ENCODE assay signal across 12 cellular contexts in genomic region chr1:44810762-44811105, GRCh38. TPM values are rescaled to one million over a fixed set of nuclear protein-coding genes. Genes with fewer than 3 reads are reported as not detected.
DNase-seq lines count a peak whose midpoint lies in the region; ATAC-seq and TF ChIP-seq lines count a peak whose summit lies in the region.
"Not testable (repeated sequence)": the region's sequence is repeated elsewhere in the genome, so short reads cannot be mapped to it uniquely, and the experiment has no call there.
"Had no signal": no experiment of that assay in that cellular context is flagged by ENCODE, and none has a peak within 500 bp of the region (broad histone marks: within the 10 kb centered on the region; RNA-seq: fewer than 3 reads in every experiment).

No MANE protein-coding gene starts in this region.

- not testable (repeated sequence) for H3K9me3 Mint-ChIP-seq in CD8-positive, alpha-beta T cell; central memory CD8-positive, alpha-beta T cell

- H4K20me1 ChIP-seq in SK-N-SH (ENCODE audit: insufficient read depth), result not testable (repeated sequence)

- TF ChIP-seq POLR2A in transverse colon (IDR thresholded peaks at IDR 0.05), result not testable (repeated sequence)

- not testable (repeated sequence) for H3K9me3 ChIP-seq in CD8-positive, alpha-beta T cell (ENCODE audit: low read length); SK-N-SH; muscle layer of duodenum (ENCODE audit: control insufficient read depth in 1 of 2, low read length in 2 of 2); skeletal muscle tissue (ENCODE audit: control insufficient read depth in 3 of 3, low read length in 3 of 3); transverse colon

- peaks cover 12% of the 10 kb centered on the region for H3K36me3 Mint-ChIP-seq in CD8-positive, alpha-beta T cell
- H3K36me3 Mint-ChIP-seq in central memory CD8-positive, alpha-beta T cell (ENCODE audit: insufficient read depth), result peaks cover 44% of the 10 kb centered on the region

- H3K4me1 Mint-ChIP-seq in CD8-positive, alpha-beta T cell (ENCODE audit: low read depth), result peaks cover 78% of the 10 kb centered on the region
- H3K4me1 Mint-ChIP-seq in central memory CD8-positive, alpha-beta T cell, result peaks cover 69% of the 10 kb centered on the region

- not testable (repeated sequence) for H3K36me3 ChIP-seq in CD8-positive, alpha-beta T cell (ENCODE audit: insufficient read depth, low read length); skeletal muscle tissue (ENCODE audit: control insufficient read depth in 3 of 3, insufficient read depth in 3 of 3, low read length in 3 of 3); transverse colon
- peaks cover 17 to 35% of the 10 kb centered on the region in 2 experiments for H3K36me3 ChIP-seq in SK-N-SH (replicated peaks in 1 of 2; ENCODE audit: control insufficient read depth in 1 of 2, insufficient read depth in 2 of 2, low read length in 1 of 2)
- H3K36me3 ChIP-seq in muscle layer of duodenum (ENCODE audit: control insufficient read depth in 1 of 2, insufficient read depth in 2 of 2, low read length in 2 of 2), result peaks cover 9 to 26% of the 10 kb centered on the region in 2 donors

- peaks cover 43% of the 10 kb centered on the region for H3K79me2 ChIP-seq in SK-N-SH (ENCODE audit: insufficient read depth)

- peak overlapping the region; percentile 96 for H3K27ac ChIP-seq in CD8-positive, alpha-beta T cell (ENCODE audit: low read depth, low read length)
- H3K27ac ChIP-seq in SK-N-SH (ENCODE audit: low read depth in 2 of 2, low read length in 1 of 2) (peak overlapping the region; percentile 94 to 100), muscle layer of duodenum (ENCODE audit: low read length) (peak overlapping the region; percentile 100), skeletal muscle tissue (ENCODE audit: low read depth, low read length) (peak overlapping the region; percentile 98), transverse colon (peak overlapping the region; percentile 92 to 96 (median 94))

- POLR2A ChIA-PET in CD8-positive, alpha-beta T cell (lab: Charles Lee), result interaction anchor here (3.4 to 9.5 kb wide), 2 partner anchors 9 to 10 kb away, joined by 96 to 189 read pairs; partner anchors contain the start of gene PLK3
- POLR2A ChIA-PET in SK-N-SH (lab: Yijun Ruan, JAX), result interaction anchor here (1.0 kb wide), 1 partner anchor 9 kb away, joined by 3 read pairs; no protein-coding TSS in a partner anchor

- intact Hi-C loops in CD8-positive, alpha-beta T cell (cut with DNase I, micrococcal nuclease); Right ventricle myocardium superior (cut with DNase I); transverse colon (cut with DNase I; ENCODE audit: low total_unique reads): not testable (repeated sequence)

- TF ChIP-seq CTCF in CD8-positive, alpha-beta T cell (IDR thresholded peaks at IDR 0.05); SK-N-SH (IDR thresholded peaks at IDR 0.05); transverse colon (IDR thresholded peaks at IDR 0.05): not testable (repeated sequence)

- TF ChIP-seq EP300 in SK-N-SH (IDR thresholded peaks at IDR 0.05; ENCODE audit: borderline replicate concordance in 1 of 2, low read depth in 1 of 2, low read length in 1 of 2); transverse colon (IDR thresholded peaks at IDR 0.05; ENCODE audit: low read depth): not testable (repeated sequence)

- H2AFZ ChIP-seq in SK-N-SH (ENCODE audit: low read depth), result not testable (repeated sequence)

- DNase-seq in CD8-positive, alpha-beta T cell; SK-N-SH; central memory CD8-positive, alpha-beta T cell (ENCODE audit: low spot score in 2 of 2); transverse colon: not testable (repeated sequence)
- DNase-seq in activated effector memory CD4-positive, alpha-beta T cell treated with anti-CD3 and anti-CD28 coated beads, Interleukin-2, amount 50 U/mL, for 16 hours, result peak; percentile 62
- peak; percentile 30 for DNase-seq in Right ventricle myocardium superior

- not testable (repeated sequence) for H3K4me3 Mint-ChIP-seq in CD8-positive, alpha-beta T cell; central memory CD8-positive, alpha-beta T cell

- peaks cover 67% of the 10 kb centered on the region for H3F3A ChIP-seq in SK-N-SH (replicated peaks; ENCODE audit: insufficient read depth)

- in situ Hi-C loops in transverse colon (cut with MboI; ENCODE audit: low pct_ligation_motif_present in 1 of 4, low pct_unique_long_range_greater_than_20kb in 1 of 4, low sequenced_read_pairs in 3 of 4), result not testable (repeated sequence)

- 91% methylated on average over 4 of the region's 4 CpGs for WGBS in SK-N-SH (ENCODE audit: low lambda C conversion rate)
- WGBS in transverse colon (ENCODE audit: low coverage in 1 of 2), 2 donors, result 86 to 93% methylated on average over 3 to 4 of the region's 4 CpGs

- H3K4me2 ChIP-seq in SK-N-SH, result peak overlapping the region; percentile 76

- peak overlapping the region; percentile 0 for H3K4me3 ChIP-seq in CD8-positive, alpha-beta T cell (ENCODE audit: low read depth, low read length)
- H3K4me3 ChIP-seq in SK-N-SH (ENCODE audit: low read depth in 2 of 2, low read length in 1 of 2); muscle layer of duodenum (ENCODE audit: low read depth in 1 of 2, low read length in 2 of 2); skeletal muscle tissue (ENCODE audit: low read length in 3 of 3); transverse colon: not testable (repeated sequence)

- H3K27me3 ChIP-seq in CD8-positive, alpha-beta T cell (ENCODE audit: insufficient read depth, low read length); SK-N-SH (ENCODE audit: insufficient read depth); muscle layer of duodenum (ENCODE audit: low read depth, low read length); skeletal muscle tissue (ENCODE audit: control insufficient read depth in 3 of 3, insufficient read depth in 3 of 3, low read length in 3 of 3); transverse colon: not testable (repeated sequence)

- H3K4me1 ChIP-seq in CD8-positive, alpha-beta T cell (ENCODE audit: insufficient read depth, low read length), result peaks cover 77% of the 10 kb centered on the region
- H3K4me1 ChIP-seq in SK-N-SH (ENCODE audit: control insufficient read depth in 1 of 2, insufficient read depth in 2 of 2, low read depth in 1 of 2, low read length in 1 of 2), result peaks cover 56 to 77% of the 10 kb centered on the region in 2 experiments; a peak in 3 of 4 replicates
- H3K4me1 ChIP-seq in muscle layer of duodenum (ENCODE audit: control insufficient read depth in 1 of 2, insufficient read depth in 2 of 2, low read length in 2 of 2), result peaks cover 40 to 72% of the 10 kb centered on the region in 2 donors
- H3K4me1 ChIP-seq in skeletal muscle tissue (ENCODE audit: control insufficient read depth in 3 of 3, insufficient read depth in 3 of 3, low read length in 3 of 3), result peaks cover 55 to 78% (median 70%) of the 10 kb centered on the region in 3 donors
- peaks cover 39 to 75% (median 53%) of the 10 kb centered on the region in 4 donors for H3K4me1 ChIP-seq in transverse colon

- ATAC-seq in CD8-positive, alpha-beta T cell; central memory CD8-positive, alpha-beta T cell (replicated peaks; ENCODE audit: extremely low read depth, poor library complexity, severe bottlenecking); Right ventricle myocardium superior (ENCODE audit: poor library complexity): not testable (repeated sequence)

- CTCF ChIA-PET in CD8-positive, alpha-beta T cell (lab: Charles Lee), result interaction anchor here (2.5 to 4.5 kb wide), 2 partner anchors 8 to 12 kb away, joined by 16 to 33 read pairs; partner anchors contain the start of gene PLK3
- CTCF ChIA-PET in SK-N-SH (lab: Yijun Ruan, JAX), result interaction anchor here (0.9 to 2.4 kb wide), 2 partner anchors 10 to 11 kb away, joined by 3 to 11 read pairs; partner anchors contain the start of gene PLK3

- H3K27ac Mint-ChIP-seq in CD8-positive, alpha-beta T cell, result peak overlapping the region; percentile 99
- peak overlapping the region; percentile 100 for H3K27ac Mint-ChIP-seq in central memory CD8-positive, alpha-beta T cell (ENCODE audit: low read depth)

- not testable (repeated sequence) for H3K9me2 ChIP-seq in SK-N-SH

- H3K9ac ChIP-seq in SK-N-SH (peak overlapping the region; percentile 94; the same call in 1 of the 2 replicates), skeletal muscle tissue (ENCODE audit: low read depth in 1 of 3, low read length in 3 of 3) (peak overlapping the region in 1 of 3 donors; percentile 3)

- not testable (repeated sequence) for TF ChIP-seq RAD21 in SK-N-SH (IDR thresholded peaks at IDR 0.05; ENCODE audit: low read length)

- H3K27me3 Mint-ChIP-seq in CD8-positive, alpha-beta T cell (ENCODE audit: low read depth); central memory CD8-positive, alpha-beta T cell: not testable (repeated sequence)

RNA-seq across cellular contexts. Expression of gene BTBD19, which starts 2.4 kb away (rescaled TPM):
- 10 to 100 TPM; 24.9 to 27.5 TPM for total RNA-seq in CD8-positive, alpha-beta T cell
- polyA plus RNA-seq in SK-N-SH (2012; rRNA removed), result 36.9 and 37.9 TPM in 2 replicates
- 7.5 and 10.1 TPM in 2 replicates for polyA plus RNA-seq in SK-N-SH (2012; cell fraction: cytosol; rRNA removed)
- polyA plus RNA-seq in SK-N-SH (2012; cell fraction: nucleus; rRNA removed), result 265 and 277 TPM in 2 replicates
- total RNA-seq in Right ventricle myocardium superior, result 1.9 TPM
- total RNA-seq in skeletal muscle tissue, result 5.7 TPM
- total RNA-seq in transverse colon, result 10 to 100 TPM in 1 of 4 donors, 1 to 10 TPM in 3; 1.5 to 22.1 (median 3.7) TPM
- total RNA-seq: SK-MEL-5 had no signal

RNA-seq across cellular contexts. Expression of gene DYNLT4, which starts 3.6 kb away (rescaled TPM):
- 1 to 10 TPM; 2.2 to 2.5 TPM for total RNA-seq in CD8-positive, alpha-beta T cell
- 0.37 and 0.61 TPM in 2 replicates for polyA plus RNA-seq in SK-N-SH (2012; rRNA removed)
- polyA plus RNA-seq in SK-N-SH (2012; cell fraction: cytosol; rRNA removed), result 0.15 and 0.29 TPM in 2 replicates
- 1.4 and 3.2 TPM in 2 replicates for polyA plus RNA-seq in SK-N-SH (2012; cell fraction: nucleus; rRNA removed)
- total RNA-seq in Right ventricle myocardium superior (1.1 TPM), skeletal muscle tissue (not detected), transverse colon (1 to 10 TPM in 1 of 4 donors, not detected in 3; 1.4 TPM)
- total RNA-seq: activated CD8-positive, alpha-beta memory T cell treated with anti-CD3 and anti-CD28 coated beads for 36 hours; dermis blood vessel endothelial cell; foreskin keratinocyte; SK-MEL-5 had no signal

RNA-seq across cellular contexts. Expression of gene PLK3, which starts 10.6 kb away (rescaled TPM):
- 100 to 1,000 TPM; 568 to 599 TPM for total RNA-seq in CD8-positive, alpha-beta T cell
- polyA plus RNA-seq in SK-N-SH (2012; rRNA removed), result 68.3 and 82.8 TPM in 2 replicates
- 26.5 and 37.1 TPM in 2 replicates for polyA plus RNA-seq in SK-N-SH (2012; cell fraction: cytosol; rRNA removed)
- polyA plus RNA-seq in SK-N-SH (2012; cell fraction: nucleus; rRNA removed), result 295 and 317 TPM in 2 replicates
- 6.2 TPM for total RNA-seq in Right ventricle myocardium superior
- 6.8 TPM for total RNA-seq in skeletal muscle tissue
- total RNA-seq in transverse colon, result 10 to 100 TPM; 12.4 to 87.2 (median 16.3) TPM

RNA-seq across cellular contexts. Expression of gene BEST4, which starts 22.8 kb away (rescaled TPM):
- 1 to 10 TPM; 1.4 to 1.5 TPM for total RNA-seq in CD8-positive, alpha-beta T cell
- 0.08 and 0.12 TPM in 2 replicates for polyA plus RNA-seq in SK-N-SH (2012; rRNA removed)
- polyA plus RNA-seq in SK-N-SH (2012; cell fraction: cytosol; rRNA removed), result 0.01 and 0.06 TPM in 2 replicates
- 0.89 and 1.4 TPM in 2 replicates for polyA plus RNA-seq in SK-N-SH (2012; cell fraction: nucleus; rRNA removed)
- total RNA-seq in Right ventricle myocardium superior (not detected), skeletal muscle tissue (not detected), transverse colon (100 to 1,000 TPM in 2 of 4 donors, 10 to 100 TPM in 2; 48.8 to 208 (median 92.3) TPM)
- total RNA-seq: dermis blood vessel endothelial cell, foreskin keratinocyte, SK-MEL-5 had no signal

RNA-seq across cellular contexts. Expression of gene PTCH2, which starts 32.3 kb away (rescaled TPM):
- 1 to 10 TPM; 1.3 to 1.7 TPM for total RNA-seq in CD8-positive, alpha-beta T cell
- 1.0 and 1.2 TPM in 2 replicates for polyA plus RNA-seq in SK-N-SH (2012; rRNA removed)
- polyA plus RNA-seq in SK-N-SH (2012; cell fraction: cytosol; rRNA removed), result 0.36 and 0.52 TPM in 2 replicates
- 6.3 and 9.0 TPM in 2 replicates for polyA plus RNA-seq in SK-N-SH (2012; cell fraction: nucleus; rRNA removed)
- 0.30 TPM for total RNA-seq in Right ventricle myocardium superior
- 1.6 TPM for total RNA-seq in skeletal muscle tissue
- total RNA-seq in transverse colon, result 1 to 10 TPM in 1 of 4 donors, under 1 TPM in 2, not detected in 1; 0.14 to 1.2 (median 0.64) TPM

Comparison
In these comparisons a context has a peak if more than half of its experiments do, and no peak if none do; other contexts are left out.
1. RNA of gene PLK3, which starts 10.6 kb away (total RNA-seq): 568 to 599 TPM in CD8-positive, alpha-beta T cell; 12.4 to 87.2 TPM in transverse colon, 6.8 TPM in skeletal muscle tissue (single experiment) and 6.2 TPM in Right ventricle myocardium superior (single experiment); every median in the first group is over 4 times any median in the second.
2. Peak in every context shown above with its lines, with median percentiles within 50 percentile points of each other: H3K27ac ChIP-seq.